Comparison of ENCODE assay signal across 8 cellular contexts in genomic region chr2:232315923-232316299, GRCh38.
DNase-seq lines count a peak whose midpoint lies in the region; ATAC-seq lines count a peak whose summit lies in the region.

No MANE protein-coding gene starts in this region.

- H3K27me3 ChIP-seq in mesendoderm (ENCODE audit: insufficient read depth, low read length, poor library complexity) (no peaks in the 10 kb centered on the region), thymus (ENCODE audit: control insufficient read depth, insufficient read depth) (no peaks in the 10 kb centered on the region)

- H2AK5ac ChIP-seq in mesendoderm (ENCODE audit: low read length) = no peak overlapping the region

- 57 to 81% (median 57%) methylated on average over 8 of the region's 8 CpGs for WGBS in adipose tissue, 3 donors
- WGBS in mesendoderm (ENCODE audit: extremely low coverage, insufficient coverage, low lambda C conversion rate) = no CpG with 5 or more reads among the region's 8 CpGs
- WGBS in thymus = 66% methylated on average over 8 of the region's 8 CpGs

- H3K79me2 ChIP-seq in mesendoderm (ENCODE audit: control insufficient read depth, insufficient read depth, low read length) = no peaks in the 10 kb centered on the region

- no peaks in the 10 kb centered on the region for H3K36me3 ChIP-seq in mesendoderm (ENCODE audit: control insufficient read depth, insufficient read depth, low read length)
- no peaks in the 10 kb centered on the region for H3K36me3 ChIP-seq in thymus (ENCODE audit: control insufficient read depth, insufficient read depth)

- H3K36me3 Mint-ChIP-seq in activated CD8-positive, alpha-beta memory T cell treated with anti-CD3 and anti-CD28 coated beads, Interleukin-2, amount 10 ng/mL, durations not matched to agents 7 days and 5 days = peaks cover 23% of the 10 kb centered on the region

- H3K4ac ChIP-seq in mesendoderm (ENCODE audit: low read depth, low read length) = no peak overlapping the region

- H4K8ac ChIP-seq in mesendoderm (ENCODE audit: low read depth, low read length) = no peak overlapping the region

- DNase-seq in activated CD8-positive, alpha-beta memory T cell treated with anti-CD3 and anti-CD28 coated beads, Interleukin-2, amount 10 ng/mL, durations not matched to agents 7 days and 5 days = no peak
- no peak for DNase-seq in activated CD8-positive, alpha-beta memory T cell treated with anti-CD3 and anti-CD28 coated beads, Interleukin-2, amount 50 U/mL, for 4 hours
- DNase-seq in mesendoderm = no peak
- DNase-seq in CD1c-positive myeloid dendritic cell (ENCODE audit: extremely low spot score) = no peak

- no peaks in the 10 kb centered on the region for H3K79me1 ChIP-seq in mesendoderm (ENCODE audit: low read length)

- peak overlapping the region; percentile 93 for H3K27ac Mint-ChIP-seq in activated CD8-positive, alpha-beta memory T cell treated with anti-CD3 and anti-CD28 coated beads, Interleukin-2, amount 10 ng/mL, durations not matched to agents 7 days and 5 days

- peak overlapping the region; percentile 18 for H3K23ac ChIP-seq in mesendoderm (ENCODE audit: low read length)

- H3K9me3 Mint-ChIP-seq in activated CD8-positive, alpha-beta memory T cell treated with anti-CD3 and anti-CD28 coated beads, Interleukin-2, amount 10 ng/mL, durations not matched to agents 7 days and 5 days (ENCODE audit: low read depth) = peaks cover 5% of the 10 kb centered on the region

- peaks cover 66% of the 10 kb centered on the region for H3K4me1 Mint-ChIP-seq in activated CD8-positive, alpha-beta memory T cell treated with anti-CD3 and anti-CD28 coated beads, Interleukin-2, amount 10 ng/mL, durations not matched to agents 7 days and 5 days

- no peak overlapping the region for H2BK120ac ChIP-seq in mesendoderm (ENCODE audit: low read depth, low read length)

- no peak overlapping the region for H2BK5ac ChIP-seq in mesendoderm (ENCODE audit: low read length)

- no peak for ATAC-seq in activated CD8-positive, alpha-beta memory T cell treated with anti-CD3 and anti-CD28 coated beads, Interleukin-2, amount 10 ng/mL, durations not matched to agents 7 days and 5 days
- no peak for ATAC-seq in HG02623 (IDR thresholded peaks at IDR 0.05; ENCODE audit: unreplicated experiment)
- no peak for ATAC-seq in HG03196 (IDR thresholded peaks at IDR 0.05; ENCODE audit: unreplicated experiment)

- CTCF ChIA-PET in activated CD8-positive, alpha-beta memory T cell treated with anti-CD3 and anti-CD28 coated beads, Interleukin-2, amount 10 ng/mL, durations not matched to agents 7 days and 5 days (lab: Charles Lee) = interaction anchor here (0.8 to 3.3 kb wide), 11 partner anchors 9 to 390 kb away, joined by 3 to 40 read pairs (median 7); partner anchors contain the start of genes DIS3L2 and NPPC

- peaks cover 4% of the 10 kb centered on the region for H3K4me1 ChIP-seq in mesendoderm (ENCODE audit: control insufficient read depth, low read depth, low read length)
- H3K4me1 ChIP-seq in thymus (ENCODE audit: control insufficient read depth, insufficient read depth, low read length) = peaks cover 55% of the 10 kb centered on the region

- no peak overlapping the region for H3K4me2 ChIP-seq in mesendoderm (ENCODE audit: low read length)

- H3K4me3 Mint-ChIP-seq in activated CD8-positive, alpha-beta memory T cell treated with anti-CD3 and anti-CD28 coated beads, Interleukin-2, amount 10 ng/mL, durations not matched to agents 7 days and 5 days = peak overlapping the region; percentile 46

- no peak overlapping the region for H4K5ac ChIP-seq in mesendoderm (ENCODE audit: low read length)

- H3K56ac ChIP-seq in mesendoderm (ENCODE audit: low read length) = no peak overlapping the region

- no peak overlapping the region for H2BK15ac ChIP-seq in mesendoderm (replicated peaks; ENCODE audit: low read depth)

- H3K27me3 Mint-ChIP-seq in activated CD8-positive, alpha-beta memory T cell treated with anti-CD3 and anti-CD28 coated beads, Interleukin-2, amount 10 ng/mL, durations not matched to agents 7 days and 5 days = no peaks in the 10 kb centered on the region

- H3K27ac ChIP-seq in adipose tissue (ENCODE audit: low read depth, low read length) = peak overlapping the region; percentile 51
- H3K27ac ChIP-seq in mesendoderm (ENCODE audit: low read depth, low read length) = no peak overlapping the region
- H3K27ac ChIP-seq in thymus (ENCODE audit: low read depth) = peak overlapping the region; percentile 96

- H3K9ac ChIP-seq in mesendoderm (ENCODE audit: low read length) = no peak overlapping the region

- no peak overlapping the region for H3K18ac ChIP-seq in mesendoderm (ENCODE audit: low read length)

- no peaks in the 10 kb centered on the region for H3K9me3 ChIP-seq in thymus (ENCODE audit: control insufficient read depth)

- H3K4me3 ChIP-seq in mesendoderm (ENCODE audit: low read length) (no peak overlapping the region), thymus (ENCODE audit: low read length) (peak overlapping the region; percentile 13)
